8 cellular contexts compared by ENCODE assay signal in genomic region chr19:7629347-7630054, GRCh38. TPM values are rescaled to one million over a fixed set of nuclear protein-coding genes. Genes with fewer than 3 reads are reported as not detected.
A peak's percentile ranks its signal among the peaks of the same experiment; 100 is the strongest.
DNase-seq lines count a peak whose midpoint lies in the region; ATAC-seq, FAIRE-seq and TF ChIP-seq lines count a peak whose summit lies in the region.

TSS of gene PET100 (plus strand) at chr19:7629793. CDS start at chr19:7629834, 41 bp downstream.
TSS of gene XAB2 (minus strand) at chr19:7629545. CDS start at chr19:7629527, 18 bp downstream.

- ATAC-seq in GM18873 (IDR thresholded peaks at IDR 0.05; ENCODE audit: low FRiP score, unreplicated experiment) (peak; percentile 84), HG03159 (IDR thresholded peaks at IDR 0.05; ENCODE audit: unreplicated experiment) (peak; percentile 88), WTC11 (peak; percentile 95)

- H3K9me3 ChIP-seq in small intestine (ENCODE audit: control insufficient read depth, low read depth): no peaks in the 10 kb centered on the region

- peak; percentile 96 for FAIRE-seq in small intestine (lab: Jason Lieb, UNC)

- H3K27ac Mint-ChIP-seq in WTC11: peak within 1 kb of the TSS; percentile 98

- H3K27me3 Mint-ChIP-seq in WTC11 (ENCODE audit: low read depth): peaks cover 6% of the 10 kb centered on the region

- H3K4me3 Mint-ChIP-seq in WTC11: peak within 1 kb of the TSS; percentile 90

- H3K4me3 ChIP-seq in cardiac fibroblast (replicated peaks in 1 of 2; ENCODE audit: low read depth in 2 of 2, low read length in 2 of 2) (peak within 1 kb of the TSS; percentile 76 to 100), small intestine (ENCODE audit: low read depth in 1 of 2, low read length in 2 of 2) (peak within 1 kb of the TSS; percentile 81 to 83)

- TF ChIP-seq CTCF in WTC11 (IDR thresholded peaks at IDR 0.05) (no peak), cardiac fibroblast (IDR thresholded peaks at IDR 0.05; ENCODE audit: low read depth, low read length) (no peak)

- DNase-seq in ACHN (peak; percentile 97), NCI-H226 (peak; percentile 96), WTC11 (ENCODE audit: low spot score) (peak; percentile 92), cardiac fibroblast (ENCODE audit: low read depth in 2 of 2) (peak; percentile 99), iPS-NIHi11 (ENCODE audit: low spot score) (peak; percentile 96), small intestine (peak; percentile 99)

- WGBS in small intestine, 3 donors: 0 to 1% (median 0%) methylated on average over 40 of the region's 40 CpGs

- H3K9me3 Mint-ChIP-seq in WTC11: no peaks in the 10 kb centered on the region

- peaks cover 12% of the 10 kb centered on the region for H3K36me3 Mint-ChIP-seq in WTC11

- H3K27ac ChIP-seq in small intestine (ENCODE audit: low read depth in 1 of 2, low read length in 1 of 2): peak within 1 kb of the TSS; percentile 67 to 88

- H3K4me1 Mint-ChIP-seq in WTC11: peaks cover 24% of the 10 kb centered on the region

- CTCF ChIA-PET in WTC11 (lab: Charles Lee): interaction anchor here (0.6 to 2.5 kb wide), 13 partner anchors 9 to 528 kb away, joined by 3 to 32 read pairs (median 3); partner anchors contain the start of gene TRAPPC5

- in situ Hi-C loops in ACHN (cut with HindIII; ENCODE audit: low pct_ligation_motif_present, low pct_unique_long_range_greater_than_20kb, low sequenced_read_pairs): no loop called here

- H3K36me3 ChIP-seq in small intestine (ENCODE audit: control insufficient read depth in 2 of 2, insufficient read depth in 2 of 2, low read length in 2 of 2): no peaks in the 10 kb centered on the region

- POLR2A ChIA-PET in WTC11 (lab: Charles Lee): interaction anchor here (0.5 to 1.1 kb wide), 4 partner anchors 21 to 1125 kb away, joined by 3 to 12 read pairs (median 6); no protein-coding TSS in a partner anchor

- no peaks in the 10 kb centered on the region for H3K27me3 ChIP-seq in small intestine (ENCODE audit: control insufficient read depth in 2 of 2, insufficient read depth in 2 of 2, low read length in 2 of 2)

- peaks cover 3 to 6% of the 10 kb centered on the region in 2 donors for H3K4me1 ChIP-seq in small intestine (ENCODE audit: control insufficient read depth in 2 of 2, insufficient read depth in 1 of 2, low read depth in 1 of 2, low read length in 1 of 2)

TF ChIP-seq in WTC11, 78 proteins besides CTCF, POLR2A, EP300 and RAD21 (continues in another document):
- no peak for TF ChIP-seq TEAD4 (CRISPR knock-in tag; IDR thresholded peaks at IDR 0.05)
- no peak; the same call in 1 of the 2 replicates for TF ChIP-seq ARID4B (CRISPR knock-in tag; IDR thresholded peaks at IDR 0.05; ENCODE audit: borderline replicate concordance)
- no peak for TF ChIP-seq NFATC4 (CRISPR knock-in tag; IDR thresholded peaks at IDR 0.05)
- TF ChIP-seq CBFB (CRISPR knock-in tag; IDR thresholded peaks at IDR 0.05; ENCODE audit: low read depth): no peak
- TF ChIP-seq FOXJ3 (CRISPR knock-in tag; IDR thresholded peaks at IDR 0.05; ENCODE audit: borderline replicate concordance): no peak
- no peak for TF ChIP-seq TEAD1 (CRISPR knock-in tag; IDR thresholded peaks at IDR 0.05)
- no peak for TF ChIP-seq ZNF263 (CRISPR knock-in tag; IDR thresholded peaks at IDR 0.05; ENCODE audit: low read depth)
- TF ChIP-seq JAZF1 (CRISPR knock-in tag; IDR thresholded peaks at IDR 0.05): no peak
- TF ChIP-seq ERG (CRISPR knock-in tag; IDR thresholded peaks at IDR 0.05): no peak
- TF ChIP-seq ZNF425 (CRISPR knock-in tag; conservative IDR thresholded peaks at IDR 0.05): no peak
- no peak for TF ChIP-seq ZNF396 (CRISPR knock-in tag; IDR thresholded peaks at IDR 0.05; ENCODE audit: borderline replicate concordance)
- TF ChIP-seq STAT6 (CRISPR knock-in tag; conservative IDR thresholded peaks at IDR 0.05; ENCODE audit: low read depth): no peak
- TF ChIP-seq CDX4 (CRISPR knock-in tag; IDR thresholded peaks at IDR 0.05; ENCODE audit: borderline replicate concordance): no peak
- no peak for TF ChIP-seq HMGA2 (CRISPR knock-in tag; IDR thresholded peaks at IDR 0.05)

RNA-seq across cellular contexts. Expression of gene PET100, which starts in this region (rescaled TPM):
- total RNA-seq in WTC11 (2021): 111 to 126 TPM (median 122 TPM) in 3 replicates
- 100 to 1,000 TPM in 2 of 3 donors, 10 to 100 TPM in 1; 87.5 to 149 (median 121) TPM for polyA plus RNA-seq in small intestine

RNA-seq across cellular contexts. Expression of gene XAB2, which starts in this region (rescaled TPM):
- total RNA-seq in WTC11 (2021): 65.7 to 71.9 TPM (median 67.4 TPM) in 3 replicates
- polyA plus RNA-seq in small intestine: 10 to 100 TPM; 24.3 to 31.8 (median 29.2) TPM

Comparison
In these comparisons a context has a peak if more than half of its experiments do, and no peak if none do; other contexts are left out.
1. Peak in every context shown above with its lines: DNase-seq, ATAC-seq, H3K4me3 ChIP-seq and H3K27ac ChIP-seq.